Comparison of ENCODE assay signal across 11 cellular contexts in the genomic region with DNA sequence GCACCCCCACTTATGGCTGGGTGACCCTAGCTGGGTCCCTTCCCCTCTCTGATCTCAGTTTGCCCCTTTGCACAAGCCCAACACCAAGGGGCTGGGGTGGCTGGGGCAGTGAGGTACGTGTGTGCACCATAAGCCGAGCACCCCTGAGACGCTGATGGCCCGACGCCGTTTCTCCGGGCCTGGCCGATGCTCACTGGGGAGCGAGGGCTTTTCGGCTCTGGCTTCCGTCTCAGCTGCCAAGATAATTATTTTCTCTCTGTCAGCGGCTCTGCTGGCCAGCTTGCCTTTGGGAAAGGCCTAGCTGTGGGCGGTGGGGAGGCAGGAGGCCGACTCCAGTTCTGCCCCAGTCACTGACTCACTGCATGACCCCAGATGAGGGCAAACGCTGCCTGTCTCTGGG.
DNase-seq lines count a peak whose midpoint lies in the region; ATAC-seq and TF ChIP-seq lines count a peak whose summit lies in the region.
"Had no signal": no experiment of that assay in that cellular context is flagged by ENCODE, and none has a peak within 500 bp of the region (broad histone marks: within the 10 kb centered on the region; RNA-seq: fewer than 3 reads in every experiment).

No MANE protein-coding gene starts in this region.

- 0 out of 2 replicates have a peak, but pooled peaks cover 3% of the 10 kb centered on the region for H3K36me3 ChIP-seq in GM23248 (ENCODE audit: low read depth)
- no peaks in the 10 kb centered on the region for H3K36me3 ChIP-seq in smooth muscle cell (ENCODE audit: low read depth)

- H4K20me1 ChIP-seq in GM23248 (ENCODE audit: insufficient read depth) = no peaks in the 10 kb centered on the region
- peaks cover 79% of the 10 kb centered on the region for H4K20me1 ChIP-seq in smooth muscle cell (ENCODE audit: low read depth)

- H3K9ac ChIP-seq in GM23248 (peak overlapping the region; percentile 87), smooth muscle cell (ENCODE audit: low read depth) (peak overlapping the region; percentile 32)

- H3F3A ChIP-seq in GM23248 (ENCODE audit: insufficient read depth) (peaks cover 30% of the 10 kb centered on the region), smooth muscle cell (ENCODE audit: low read depth) (peaks cover 6% of the 10 kb centered on the region)

- H3K4me1 ChIP-seq in GM23248 (ENCODE audit: insufficient read depth) (peaks cover 70% of the 10 kb centered on the region), smooth muscle cell (ENCODE audit: low read depth) (peaks cover 38% of the 10 kb centered on the region)

- H3K79me2 ChIP-seq in GM23248 (ENCODE audit: insufficient read depth) (peaks cover 89% of the 10 kb centered on the region), smooth muscle cell (ENCODE audit: low read depth) (peaks cover 57% of the 10 kb centered on the region)

- H3K27ac ChIP-seq in GM23248 = peak overlapping the region; percentile 99
- H3K27ac ChIP-seq in smooth muscle cell (ENCODE audit: low read depth) = peak overlapping the region; percentile 89
- H3K27ac ChIP-seq: PC-9 had no signal

- ATAC-seq in GM18502 (IDR thresholded peaks at IDR 0.05; ENCODE audit: poor library complexity, unreplicated experiment) = no peak

- no peaks in the 10 kb centered on the region for H3K9me3 ChIP-seq in GM23248 (ENCODE audit: low read depth)
- no peaks in the 10 kb centered on the region for H3K9me3 ChIP-seq in smooth muscle cell (replicated peaks; ENCODE audit: low read depth)

- in situ Hi-C loops in GM23248 (cut with MboI) = no loop called here

- TF ChIP-seq CTCF in smooth muscle cell (IDR thresholded peaks at IDR 0.05; ENCODE audit: borderline replicate concordance, insufficient read depth, poor library complexity, severe bottlenecking) = no peak

- H3K9me2 ChIP-seq in GM23248 (ENCODE audit: insufficient read depth) = no peaks in the 10 kb centered on the region

- H3K4me3 ChIP-seq in GM23248 = peak overlapping the region; percentile 31
- no peak overlapping the region for H3K4me3 ChIP-seq in smooth muscle cell
- H3K4me3 ChIP-seq: PC-9 had no signal

- H2AFZ ChIP-seq in GM23248 (no peak overlapping the region), smooth muscle cell (ENCODE audit: low read depth) (no peak overlapping the region)
- H2AFZ ChIP-seq: PC-9 had no signal

- DNase-seq in GM23248 (peak; percentile 92), cerebellum (ENCODE audit: low spot score) (peak; percentile 77), kidney tubule cell (ENCODE audit: low spot score) (peak; percentile 39), smooth muscle cell (lab: John Stamatoyannopoulos, UW; ENCODE audit: unreplicated experiment) (no peak), NCI-H2081 (lab: John Stamatoyannopoulos, UW) (no peak), superior temporal gyrus (ENCODE audit: extremely low spot score) (no peak)
- no peak for DNase-seq in activated CD4-positive, alpha-beta T cell treated with anti-CD3 and anti-CD28 coated beads, Interleukin-2, amount 50 U/mL, for 48 hours
- DNase-seq: activated CD4-positive, alpha-beta memory T cell treated with anti-CD3 and anti-CD28 coated beads for 36 hours; DMS79; PC-9 had no signal

- H3K27me3 ChIP-seq in GM23248 (replicated peaks; ENCODE audit: insufficient read depth) (no peaks in the 10 kb centered on the region), smooth muscle cell (ENCODE audit: low read depth) (no peaks in the 10 kb centered on the region)

- H3K4me2 ChIP-seq in GM23248 (ENCODE audit: unreplicated experiment) (peak overlapping the region; percentile 71), smooth muscle cell (peak overlapping the region; percentile 53)
- H3K4me2 ChIP-seq: PC-9 had no signal

- 2 to 4% methylated on average over 15 of the region's 15 CpGs for WGBS in GM23248 (ENCODE audit: low coverage in 1 of 2, low lambda C conversion rate in 2 of 2, missing lambda C conversion rate in 2 of 2), 2 experiments
- WGBS in smooth muscle cell (ENCODE audit: low lambda C conversion rate) = 11% methylated on average over 15 of the region's 15 CpGs

Comparison
In these comparisons a context has a peak if more than half of its experiments do, and no peak if none do; other contexts are left out.
1. DNase-seq: peak in GM23248 (single experiment), cerebellum (single experiment) and kidney tubule cell (single experiment); none in smooth muscle cell (single experiment), NCI-H2081 (0 of 2), superior temporal gyrus (single experiment) and activated CD4-positive, alpha-beta T cell treated with anti-CD3 and anti-CD28 coated beads, Interleukin-2, amount 50 U/mL, for 48 hours (0 of 2).